ENCODE assay signal across 33 cellular contexts in genomic region chr2:7646024-7646423, GRCh38.
"Had no signal": no experiment of that assay in that cellular context is flagged by ENCODE, and none has a peak within 500 bp of the region (broad histone marks: within the 10 kb centered on the region; RNA-seq: fewer than 3 reads in every experiment).

No MANE protein-coding gene starts in this region.

- H3K27ac ChIP-seq: adrenal gland, body of pancreas, brain microvascular endothelial cell, breast epithelium, VCaP had no signal

- H3K27me3 ChIP-seq: adrenal gland, body of pancreas, brain microvascular endothelial cell, breast epithelium had no signal

- H3K4me3 ChIP-seq: adrenal gland, body of pancreas, breast epithelium had no signal

- H3K4me1 ChIP-seq: adrenal gland, body of pancreas, breast epithelium had no signal

- DNase-seq: activated B cell treated with CpG ODN at 0.5 μM for 24 hours; activated CD4-positive, alpha-beta memory T cell treated with anti-CD3 and anti-CD28 coated beads for 36 hours; activated CD4-positive, alpha-beta T cell treated with anti-CD3 and anti-CD28 coated beads for 4 hours; activated CD4-positive, alpha-beta T cell treated with anti-CD3 and anti-CD28 coated beads, Interleukin-2, amount 10 ng/mL, durations not matched to agents 24 days and 14 days; activated CD4-positive, alpha-beta T cell treated with anti-CD3 and anti-CD28 coated beads, Interleukin-2, amount 50 U/mL, for 1 hour; activated CD4-positive, alpha-beta T cell treated with anti-CD3 and anti-CD28 coated beads, Interleukin-2, amount 50 U/mL, for 4 hours; activated CD4-positive, CD25-positive, alpha-beta regulatory T cell treated with anti-CD3 and anti-CD28 coated beads, Interleukin-2, amount 50 U/mL, for 72 hours; activated CD8-positive, alpha-beta memory T cell treated with anti-CD3 and anti-CD28 coated beads, Interleukin-2, amount 50 U/mL, for 4 hours; activated CD8-positive, alpha-beta T cell treated with anti-CD3 and anti-CD28 coated beads for 36 hours; activated effector memory CD4-positive, alpha-beta T cell treated with anti-CD3 and anti-CD28 coated beads, Interleukin-2, amount 50 U/mL, for 16 hours; activated gamma-delta T cell treated with Interleukin-2 at 50 U/mL for 16 hours; activated naive CD4-positive, alpha-beta T cell; activated naive CD4-positive, alpha-beta T cell treated with anti-CD3 and anti-CD28 coated beads for 36 hours; activated naive CD4-positive, alpha-beta T cell treated with anti-CD3 and anti-CD28 coated beads, Interleukin-2, amount 50 U/mL, for 16 hours; activated naive CD8-positive, alpha-beta T cell treated with anti-CD3 and anti-CD28 coated beads for 36 hours; activated T-cell treated with anti-CD3 and anti-CD28 coated beads for 4 hours; activated T-cell treated with anti-CD3 and anti-CD28 coated beads, Interleukin-2, amount 50 U/mL, for 1 hour; activated T-cell treated with anti-CD3 and anti-CD28 coated beads, Interleukin-2, amount 50 U/mL, for 4 hours; activated T-cell treated with anti-CD3 and anti-CD28 coated beads, Interleukin-2, amount 50 U/mL, for 72 hours; adrenal gland; amniotic stem cell; aorta; body of pancreas; brain microvascular endothelial cell; central memory CD4-positive, alpha-beta T cell; cerebellar nuclear complex; T-helper 1 cell; T-helper 2 cell; T-helper 9 cell had no signal

- H3K36me3 ChIP-seq: adrenal gland, brain microvascular endothelial cell, breast epithelium had no signal

- ATAC-seq: activated CD8-positive, alpha-beta T cell treated with anti-CD3 and anti-CD28 coated beads for 36 hours; activated naive CD4-positive, alpha-beta T cell treated with anti-CD3 and anti-CD28 coated beads, Interleukin-2, amount 50 U/mL, for 72 hours; activated T-cell treated with anti-CD3 and anti-CD28 coated beads, Interleukin-2, amount 50 U/mL, for 4 hours; activated T-cell treated with anti-CD3 and anti-CD28 coated beads, Interleukin-2, amount 50 U/mL, for 72 hours; activated T-helper 17 cell treated with anti-CD3 and anti-CD28 coated beads, Interleukin-2, amount 50 U/mL, for 72 hours; body of pancreas had no signal
